In genomic region chr16:47359478-47359877, GRCh38 we compare ENCODE assay signal across 19 cellular contexts.
"Had no signal": no experiment of that assay in that cellular context is flagged by ENCODE, and none has a peak within 500 bp of the region (broad histone marks: within the 10 kb centered on the region; RNA-seq: fewer than 3 reads in every experiment).

No MANE protein-coding gene starts in this region.

- H3K27me3 ChIP-seq: body of pancreas, right lobe of liver, upper lobe of left lung had no signal

- H3K4me1 Mint-ChIP-seq: central memory CD8-positive, alpha-beta T cell; nephron had no signal

- H3K27me3 Mint-ChIP-seq: central memory CD8-positive, alpha-beta T cell; stimulated activated naive CD8-positive, alpha-beta T cell treated with anti-CD3 and anti-CD28 coated beads, Interleukin-15, Interleukin-2, amounts not matched to agents 100 ng/mL and 50 ng/mL, for 24 hours had no signal

- ATAC-seq: activated CD8-positive, alpha-beta T cell treated with anti-CD3 and anti-CD28 coated beads, Interleukin-2, amount 10 ng/mL, durations not matched to agents 7 days and 5 days; activated naive CD4-positive, alpha-beta T cell treated with anti-CD3 and anti-CD28 coated beads, Interleukin-2, amount 50 U/mL, for 72 hours; body of pancreas; left ventricle myocardium superior; right lobe of liver; WTC11 had no signal

- H3K27ac Mint-ChIP-seq: activated CD8-positive, alpha-beta T cell treated with anti-CD3 and anti-CD28 coated beads, Interleukin-2, amount 10 ng/mL, durations not matched to agents 7 days and 5 days; activated naive CD4-positive, alpha-beta T cell treated with anti-CD3 and anti-CD28 coated beads, Interleukin-2, amount 50 U/mL, for 72 hours; nephron; stimulated activated naive CD8-positive, alpha-beta T cell treated with anti-CD3 and anti-CD28 coated beads, Interleukin-15, Interleukin-2, amounts not matched to agents 100 ng/mL and 50 ng/mL, for 24 hours; WTC11 had no signal

- H3K4me3 ChIP-seq: body of pancreas, prostate gland, right lobe of liver, upper lobe of left lung had no signal

- H3K36me3 Mint-ChIP-seq: WTC11 had no signal

- H3K4me3 Mint-ChIP-seq: activated CD8-positive, alpha-beta T cell treated with anti-CD3 and anti-CD28 coated beads, Interleukin-2, amount 10 ng/mL, durations not matched to agents 7 days and 5 days; central memory CD8-positive, alpha-beta T cell; nephron; stimulated activated naive CD8-positive, alpha-beta T cell treated with anti-CD3 and anti-CD28 coated beads, Interleukin-15, Interleukin-2, amounts not matched to agents 100 ng/mL and 50 ng/mL, for 24 hours; WTC11 had no signal

- H3K36me3 ChIP-seq: prostate gland, right lobe of liver had no signal

- H3K9me3 Mint-ChIP-seq: central memory CD8-positive, alpha-beta T cell had no signal

- H3K9me3 ChIP-seq: body of pancreas, prostate gland, right lobe of liver, upper lobe of left lung had no signal

- DNase-seq: activated CD4-positive, alpha-beta T cell treated with anti-CD3 and anti-CD28 coated beads for 4 hours; activated CD8-positive, alpha-beta memory T cell treated with anti-CD3 and anti-CD28 coated beads, Interleukin-2, amount 50 U/mL, for 4 hours; activated CD8-positive, alpha-beta T cell treated with anti-CD3 and anti-CD28 coated beads, Interleukin-2, amount 10 ng/mL, durations not matched to agents 7 days and 5 days; activated gamma-delta T cell; activated T-cell treated with anti-CD3 and anti-CD28 coated beads, Interleukin-2, amount 50 U/mL, for 48 hours; glutamatergic neuron; kidney; left ventricle myocardium superior; occipital lobe; right lobe of liver; T-helper 2 cell; upper lobe of left lung had no signal

- H3K4me1 ChIP-seq: body of pancreas, prostate gland, right lobe of liver, upper lobe of left lung had no signal

- H3K27ac ChIP-seq: body of pancreas, prostate gland, right lobe of liver, upper lobe of left lung had no signal
